In genomic region chr1:161162806-161163205, GRCh38 we compare ENCODE assay signal across 24 cellular contexts. TPM values are rescaled to one million over a fixed set of nuclear protein-coding genes. Genes with fewer than 3 reads are reported as not detected.
DNase-seq lines count a peak whose midpoint lies in the region; ATAC-seq, FAIRE-seq and TF ChIP-seq lines count a peak whose summit lies in the region.
"Had no signal": no experiment of that assay in that cellular context is flagged by ENCODE, and none has a peak within 500 bp of the region (broad histone marks: within the 10 kb centered on the region; RNA-seq: fewer than 3 reads in every experiment).

No MANE protein-coding gene starts in this region.

- no peaks in the 10 kb centered on the region for H3K27me3 Mint-ChIP-seq in activated CD4-positive, alpha-beta T cell treated with anti-CD3 and anti-CD28 coated beads, Interleukin-2, amount 10 ng/mL, durations not matched to agents 24 days and 14 days
- no peaks in the 10 kb centered on the region for H3K27me3 Mint-ChIP-seq in CD4-positive, alpha-beta T cell
- no peaks in the 10 kb centered on the region for H3K27me3 Mint-ChIP-seq in astrocyte (ENCODE audit: low read depth, unreplicated experiment)
- no peaks in the 10 kb centered on the region for H3K27me3 Mint-ChIP-seq in natural killer cell treated with Interleukin-12 subunit alpha and Interleukin-12 subunit beta and Interleukin-15 and Interleukin-18, amount 100 ng/mL, for 72 hours
- H3K27me3 Mint-ChIP-seq: B cell, progenitor cell of endocrine pancreas had no signal

- no peak for TF ChIP-seq CTCF in CD4-positive, alpha-beta T cell (IDR thresholded peaks at IDR 0.05)
- no peak for TF ChIP-seq CTCF in astrocyte (IDR thresholded peaks at IDR 0.05; ENCODE audit: insufficient read depth, low read depth, low read length)
- no peak for TF ChIP-seq CTCF in lower leg skin (IDR thresholded peaks at IDR 0.05)

- intact Hi-C loops in activated CD4-positive, alpha-beta T cell treated with anti-CD3 and anti-CD28 coated beads, Interleukin-2, amount 10 ng/mL, durations not matched to agents 24 days and 14 days (cut with micrococcal nuclease): no loop called here
- intact Hi-C loops in CD4-positive, alpha-beta T cell (cut with DNase I, micrococcal nuclease): loop anchor here in 1 of 2 experiments (2.0 kb wide), 1 partner anchor 14 kb away; the partner anchor contains the start of gene B4GALT3
- intact Hi-C loops in lower leg skin (cut with DNase I; ENCODE audit: low total_unique reads): no loop called here

- H3K79me2 ChIP-seq in astrocyte (ENCODE audit: insufficient read depth, low read length): peaks cover 37% of the 10 kb centered on the region

- peak overlapping the region; percentile 8 for H3K27ac Mint-ChIP-seq in activated CD4-positive, alpha-beta T cell treated with anti-CD3 and anti-CD28 coated beads, Interleukin-2, amount 10 ng/mL, durations not matched to agents 24 days and 14 days
- peak overlapping the region; percentile 98 for H3K27ac Mint-ChIP-seq in CD4-positive, alpha-beta T cell
- H3K27ac Mint-ChIP-seq in astrocyte (ENCODE audit: unreplicated experiment): no peak overlapping the region
- peak overlapping the region; percentile 9 to 92 for H3K27ac Mint-ChIP-seq in natural killer cell treated with Interleukin-12 subunit alpha and Interleukin-12 subunit beta and Interleukin-15 and Interleukin-18, amount 100 ng/mL, for 72 hours
- H3K27ac Mint-ChIP-seq: nephron progenitor cell had no signal

- 93 to 94% methylated on average over 10 of the region's 10 CpGs for WGBS in lower leg skin, 2 donors

- H3K4me1 ChIP-seq in astrocyte (ENCODE audit: insufficient read depth, low read length): peaks cover 26% of the 10 kb centered on the region

- no peaks in the 10 kb centered on the region for H3K9me3 Mint-ChIP-seq in activated CD4-positive, alpha-beta T cell treated with anti-CD3 and anti-CD28 coated beads, Interleukin-2, amount 10 ng/mL, durations not matched to agents 24 days and 14 days
- H3K9me3 Mint-ChIP-seq in CD4-positive, alpha-beta T cell: no peaks in the 10 kb centered on the region
- H3K9me3 Mint-ChIP-seq in astrocyte (ENCODE audit: unreplicated experiment): no peaks in the 10 kb centered on the region
- H3K9me3 Mint-ChIP-seq in natural killer cell treated with Interleukin-12 subunit alpha and Interleukin-12 subunit beta and Interleukin-15 and Interleukin-18, amount 100 ng/mL, for 72 hours: no peaks in the 10 kb centered on the region
- H3K9me3 Mint-ChIP-seq: nephron progenitor cell had no signal

- no peak for FAIRE-seq in astrocyte (lab: Jason Lieb, UNC)
- FAIRE-seq: G401.6, RCC 7860 had no signal

- no peak overlapping the region for H3K4me3 Mint-ChIP-seq in activated CD4-positive, alpha-beta T cell treated with anti-CD3 and anti-CD28 coated beads, Interleukin-2, amount 10 ng/mL, durations not matched to agents 24 days and 14 days
- H3K4me3 Mint-ChIP-seq in CD4-positive, alpha-beta T cell: peak overlapping the region; percentile 93
- peak overlapping the region; percentile 11 for H3K4me3 Mint-ChIP-seq in astrocyte (ENCODE audit: unreplicated experiment)
- H3K4me3 Mint-ChIP-seq in natural killer cell treated with Interleukin-12 subunit alpha and Interleukin-12 subunit beta and Interleukin-15 and Interleukin-18, amount 100 ng/mL, for 72 hours: no peak overlapping the region

- CTCF ChIA-PET in CD4-positive, alpha-beta T cell (lab: Charles Lee): no interaction called here

- TF ChIP-seq POLR2A in lower leg skin (IDR thresholded peaks at IDR 0.05): no peak

- peaks cover 48% of the 10 kb centered on the region for H3K36me3 Mint-ChIP-seq in activated CD4-positive, alpha-beta T cell treated with anti-CD3 and anti-CD28 coated beads, Interleukin-2, amount 10 ng/mL, durations not matched to agents 24 days and 14 days (ENCODE audit: low read depth)
- peaks cover 66% of the 10 kb centered on the region for H3K36me3 Mint-ChIP-seq in CD4-positive, alpha-beta T cell (ENCODE audit: low read depth)
- peaks cover 2% of the 10 kb centered on the region for H3K36me3 Mint-ChIP-seq in astrocyte (ENCODE audit: low read depth, unreplicated experiment)
- H3K36me3 Mint-ChIP-seq in natural killer cell treated with Interleukin-12 subunit alpha and Interleukin-12 subunit beta and Interleukin-15 and Interleukin-18, amount 100 ng/mL, for 72 hours: peaks cover 10% of the 10 kb centered on the region

- no peak overlapping the region for H3K4me2 ChIP-seq in astrocyte (ENCODE audit: low read length)

- DNase-seq in activated CD4-positive, alpha-beta T cell treated with anti-CD3 and anti-CD28 coated beads, Interleukin-2, amount 10 ng/mL, durations not matched to agents 24 days and 14 days: no peak
- no peak for DNase-seq in activated CD4-positive, alpha-beta T cell treated with anti-CD3 and anti-CD28 coated beads for 48 hours
- DNase-seq in CD4-positive, alpha-beta T cell: no peak
- DNase-seq in astrocyte (ENCODE audit: low read depth) (no peak), lower leg skin (ENCODE audit: low spot score in 2 of 2) (no peak), D341Med (ENCODE audit: low spot score) (no peak)
- no peak for DNase-seq in natural killer cell treated with Interleukin-12 subunit alpha and Interleukin-12 subunit beta and Interleukin-15 and Interleukin-18, amount 100 ng/mL, for 72 hours (ENCODE audit: low spot score)
- DNase-seq: anterior cingulate cortex; DMS 273 treated with DMSO at 0.1 percent for 48 hours; effector CD4-positive, alpha-beta T cell; Kasumi-1; kidney glomerular epithelial cell; NCI-H1092 treated with DMSO at 0.1 percent for 48 hours; NCI-H2081 treated with DMSO at 0.1 percent for 48 hours; NCI-H446 treated with DMSO at 0.1 percent for 48 hours; nephron progenitor cell; NK-92 treated with Interleukin-12 subunit alpha and Interleukin-12 subunit beta, amount 100 ng/mL, for 24 hours; stimulated activated CD4-positive, alpha-beta T cell treated with anti-CD3 and anti-CD28 coated beads, Interleukin-2, amount 100 ng/mL, for 24 hours had no signal

- no peaks in the 10 kb centered on the region for H3K9me3 ChIP-seq in CD4-positive, alpha-beta T cell (ENCODE audit: control insufficient read depth, low read length)
- no peaks in the 10 kb centered on the region for H3K9me3 ChIP-seq in astrocyte (ENCODE audit: insufficient read depth, low read depth, low read length)
- H3K9me3 ChIP-seq: gastroesophageal sphincter had no signal

- H3K36me3 ChIP-seq in astrocyte (ENCODE audit: insufficient read depth, low read length): peaks cover 7% of the 10 kb centered on the region

- H3K9ac ChIP-seq in astrocyte (ENCODE audit: low read length): no peak overlapping the region

- no peaks in the 10 kb centered on the region for H4K20me1 ChIP-seq in astrocyte (ENCODE audit: insufficient read depth, low read length)

- no peak overlapping the region for H3K27ac ChIP-seq in CD4-positive, alpha-beta T cell (ENCODE audit: low read depth, low read length)
- H3K27ac ChIP-seq in astrocyte (ENCODE audit: low read depth, low read length): no peak overlapping the region

- POLR2A ChIA-PET in CD4-positive, alpha-beta T cell (lab: Charles Lee): interaction anchor here (1.2 to 1.3 kb wide), 2 partner anchors 14 to 19 kb away, joined by 3 read pairs; partner anchors contain the start of gene B4GALT3

- ATAC-seq in CD4-positive, alpha-beta T cell (ENCODE audit: poor library complexity): no peak
- ATAC-seq in natural killer cell treated with Interleukin-12 subunit alpha and Interleukin-12 subunit beta and Interleukin-15 and Interleukin-18, amount 100 ng/mL, for 72 hours: no peak
- no peak for ATAC-seq in GM19395 (IDR thresholded peaks at IDR 0.05; ENCODE audit: unreplicated experiment)
- ATAC-seq: gastroesophageal sphincter had no signal

- H3K4me3 ChIP-seq in astrocyte (ENCODE audit: insufficient read depth, low read depth, low read length) (no peak overlapping the region), lower leg skin (ENCODE audit: low read depth, poor library complexity, severe bottlenecking) (no peak overlapping the region)
- H3K4me3 ChIP-seq: gastroesophageal sphincter had no signal

- H3K27me3 ChIP-seq in CD4-positive, alpha-beta T cell (ENCODE audit: control insufficient read depth, insufficient read depth, low read length): no peaks in the 10 kb centered on the region
- H3K27me3 ChIP-seq in astrocyte (ENCODE audit: insufficient read depth, low read length): no peaks in the 10 kb centered on the region
- H3K27me3 ChIP-seq: gastroesophageal sphincter had no signal

- no peak overlapping the region for H2AFZ ChIP-seq in astrocyte (ENCODE audit: low read depth, low read length)

- H3K4me1 Mint-ChIP-seq in activated CD4-positive, alpha-beta T cell treated with anti-CD3 and anti-CD28 coated beads, Interleukin-2, amount 10 ng/mL, durations not matched to agents 24 days and 14 days: peaks cover 54% of the 10 kb centered on the region
- peaks cover 84% of the 10 kb centered on the region for H3K4me1 Mint-ChIP-seq in CD4-positive, alpha-beta T cell (ENCODE audit: low read depth)
- peaks cover 23% of the 10 kb centered on the region for H3K4me1 Mint-ChIP-seq in astrocyte (ENCODE audit: low read depth, unreplicated experiment)
- H3K4me1 Mint-ChIP-seq in natural killer cell treated with Interleukin-12 subunit alpha and Interleukin-12 subunit beta and Interleukin-15 and Interleukin-18, amount 100 ng/mL, for 72 hours (ENCODE audit: low read depth in 2 of 2): peaks cover 47 to 51% of the 10 kb centered on the region in 2 donors

RNA-seq across cellular contexts. Expression of gene PPOX, which starts 3.4 kb away (rescaled TPM):
- 28.6 and 31.1 TPM in 2 replicates for total RNA-seq in activated CD4-positive, alpha-beta T cell treated with anti-CD3 and anti-CD28 coated beads, Interleukin-2, amount 10 ng/mL, durations not matched to agents 24 days and 14 days
- 10 to 100 TPM; 28.6 to 31.5 TPM for total RNA-seq in CD4-positive, alpha-beta T cell
- 17.0 and 20.0 TPM in 2 replicates for total RNA-seq in astrocyte
- 10 to 100 TPM; 25.7 to 30.3 TPM for total RNA-seq in natural killer cell treated with Interleukin-12 subunit alpha and Interleukin-12 subunit beta and Interleukin-15 and Interleukin-18, amount 100 ng/mL, for 72 hours
- total RNA-seq in lower leg skin: 10 to 100 TPM; 16.7 to 46.5 (median 24.8) TPM

RNA-seq across cellular contexts. Expression of gene USP21, which starts 3.5 kb away (rescaled TPM):
- total RNA-seq in activated CD4-positive, alpha-beta T cell treated with anti-CD3 and anti-CD28 coated beads, Interleukin-2, amount 10 ng/mL, durations not matched to agents 24 days and 14 days: 32.7 and 34.7 TPM in 2 replicates
- 10 to 100 TPM; 44.4 to 45.6 TPM for total RNA-seq in CD4-positive, alpha-beta T cell
- 14.4 and 19.2 TPM in 2 replicates for total RNA-seq in astrocyte
- total RNA-seq in natural killer cell treated with Interleukin-12 subunit alpha and Interleukin-12 subunit beta and Interleukin-15 and Interleukin-18, amount 100 ng/mL, for 72 hours: 10 to 100 TPM; 21.2 to 29.0 TPM
- total RNA-seq in lower leg skin: 10 to 100 TPM; 13.7 to 28.8 (median 25.3) TPM

RNA-seq across cellular contexts. Expression of gene UFC1, which starts 9.0 kb away (rescaled TPM):
- 84.2 and 86.6 TPM in 2 replicates for total RNA-seq in activated CD4-positive, alpha-beta T cell treated with anti-CD3 and anti-CD28 coated beads, Interleukin-2, amount 10 ng/mL, durations not matched to agents 24 days and 14 days
- total RNA-seq in CD4-positive, alpha-beta T cell: 10 to 100 TPM; 96.6 to 97.8 TPM
- 87.5 and 91.0 TPM in 2 replicates for total RNA-seq in astrocyte
- 100 to 1,000 TPM; 100 to 114 TPM for total RNA-seq in natural killer cell treated with Interleukin-12 subunit alpha and Interleukin-12 subunit beta and Interleukin-15 and Interleukin-18, amount 100 ng/mL, for 72 hours
- total RNA-seq in lower leg skin: 100 to 1,000 TPM in 1 of 4 donors, 10 to 100 TPM in 3; 42.0 to 100 (median 82.5) TPM

RNA-seq across cellular contexts. Expression of gene B4GALT3, which starts 14.5 kb away (rescaled TPM):
- 65.1 and 69.9 TPM in 2 replicates for total RNA-seq in activated CD4-positive, alpha-beta T cell treated with anti-CD3 and anti-CD28 coated beads, Interleukin-2, amount 10 ng/mL, durations not matched to agents 24 days and 14 days
- total RNA-seq in CD4-positive, alpha-beta T cell: 10 to 100 TPM; 40.8 to 44.3 TPM
- total RNA-seq in astrocyte: 39.6 and 40.4 TPM in 2 replicates
- total RNA-seq in natural killer cell treated with Interleukin-12 subunit alpha and Interleukin-12 subunit beta and Interleukin-15 and Interleukin-18, amount 100 ng/mL, for 72 hours: 10 to 100 TPM; 61.7 to 75.0 TPM
- 10 to 100 TPM; 40.9 to 49.9 (median 44.0) TPM for total RNA-seq in lower leg skin

RNA-seq across cellular contexts. Expression of gene DEDD, which starts 30.3 kb away (rescaled TPM):
- 45.7 and 46.2 TPM in 2 replicates for total RNA-seq in activated CD4-positive, alpha-beta T cell treated with anti-CD3 and anti-CD28 coated beads, Interleukin-2, amount 10 ng/mL, durations not matched to agents 24 days and 14 days
- total RNA-seq in CD4-positive, alpha-beta T cell: 10 to 100 TPM; 35.5 to 36.6 TPM
- 40.9 and 41.8 TPM in 2 replicates for total RNA-seq in astrocyte
- total RNA-seq in natural killer cell treated with Interleukin-12 subunit alpha and Interleukin-12 subunit beta and Interleukin-15 and Interleukin-18, amount 100 ng/mL, for 72 hours: 10 to 100 TPM; 34.9 to 42.5 TPM
- total RNA-seq in lower leg skin: 10 to 100 TPM; 26.6 to 38.2 (median 29.6) TPM

Comparison
In these comparisons a context has a peak if more than half of its experiments do, and no peak if none do; other contexts are left out.
1. H3K4me3 Mint-ChIP-seq: peak in CD4-positive, alpha-beta T cell (single experiment) and astrocyte (single experiment); none in activated CD4-positive, alpha-beta T cell treated with anti-CD3 and anti-CD28 coated beads, Interleukin-2, amount 10 ng/mL, durations not matched to agents 24 days and 14 days (single experiment) and natural killer cell treated with Interleukin-12 subunit alpha and Interleukin-12 subunit beta and Interleukin-15 and Interleukin-18, amount 100 ng/mL, for 72 hours (single experiment).